ENCODE assay signal across 28 cellular contexts in the genomic region with DNA sequence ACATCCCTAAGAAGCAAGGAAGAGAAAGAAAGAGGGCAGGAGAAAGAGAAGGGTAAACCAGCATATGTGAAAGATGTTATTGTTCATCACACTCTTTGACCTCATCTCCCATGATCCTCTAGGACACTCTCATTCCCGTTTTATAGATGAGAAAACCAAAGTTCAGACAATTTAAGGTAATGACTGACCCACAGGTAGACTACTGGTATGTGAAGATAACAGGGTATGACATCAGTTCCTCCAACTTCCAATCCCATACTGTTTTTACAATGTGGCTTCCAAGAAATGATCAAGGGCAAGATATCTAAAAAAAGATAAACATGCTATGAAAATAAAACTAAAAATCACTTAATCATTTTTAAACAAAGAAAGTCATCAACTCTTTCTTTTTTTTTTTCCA.
"Had no signal": no experiment of that assay in that cellular context is flagged by ENCODE, and none has a peak within 500 bp of the region (broad histone marks: within the 10 kb centered on the region; RNA-seq: fewer than 3 reads in every experiment).

No MANE protein-coding gene starts in this region.

- H3K9me3 Mint-ChIP-seq: effector memory CD8-positive, alpha-beta T cell; naive thymus-derived CD8-positive, alpha-beta T cell; nephron progenitor cell; stimulated activated effector memory CD8-positive, alpha-beta T cell treated with anti-CD3 and anti-CD28 coated beads, Interleukin-12 subunit alpha, Interleukin-12 subunit beta, amount 100 ng/mL, for 72 hours; stimulated activated naive CD8-positive, alpha-beta T cell treated with anti-CD3 and anti-CD28 coated beads, Interleukin-15, Interleukin-2, amounts not matched to agents 100 ng/mL and 50 ng/mL, for 24 hours had no signal

- H3K27me3 Mint-ChIP-seq: effector memory CD8-positive, alpha-beta T cell; naive thymus-derived CD8-positive, alpha-beta T cell; stimulated activated naive CD8-positive, alpha-beta T cell treated with anti-CD3 and anti-CD28 coated beads, Interleukin-15, Interleukin-2, amounts not matched to agents 100 ng/mL and 50 ng/mL, for 24 hours had no signal

- H3K79me2 ChIP-seq: hepatocyte had no signal

- ATAC-seq: effector memory CD8-positive, alpha-beta T cell; esophagus mucosa; foreskin keratinocyte; gastroesophageal sphincter; heart left ventricle; left cardiac atrium; left lung; naive thymus-derived CD8-positive, alpha-beta T cell; psoas muscle; right cardiac atrium; stimulated activated effector memory CD8-positive, alpha-beta T cell treated with anti-CD3 and anti-CD28 coated beads, Interleukin-12 subunit alpha, Interleukin-12 subunit beta, amount 100 ng/mL, for 72 hours had no signal

- H3K4me3 ChIP-seq: gastroesophageal sphincter, heart left ventricle, hepatocyte, left lung, ovary, psoas muscle, sigmoid colon, thoracic aorta, tibial nerve, upper lobe of left lung had no signal

- H3K36me3 Mint-ChIP-seq: naive thymus-derived CD8-positive, alpha-beta T cell had no signal

- H3K4me3 Mint-ChIP-seq: effector memory CD8-positive, alpha-beta T cell; naive thymus-derived CD8-positive, alpha-beta T cell; nephron progenitor cell; stimulated activated effector memory CD8-positive, alpha-beta T cell treated with anti-CD3 and anti-CD28 coated beads, Interleukin-12 subunit alpha, Interleukin-12 subunit beta, amount 100 ng/mL, for 72 hours; stimulated activated naive CD8-positive, alpha-beta T cell treated with anti-CD3 and anti-CD28 coated beads, Interleukin-15, Interleukin-2, amounts not matched to agents 100 ng/mL and 50 ng/mL, for 24 hours had no signal

- H3K27ac Mint-ChIP-seq: effector memory CD8-positive, alpha-beta T cell; naive thymus-derived CD8-positive, alpha-beta T cell; nephron progenitor cell; stimulated activated effector memory CD8-positive, alpha-beta T cell treated with anti-CD3 and anti-CD28 coated beads, Interleukin-12 subunit alpha, Interleukin-12 subunit beta, amount 100 ng/mL, for 72 hours; stimulated activated naive CD8-positive, alpha-beta T cell treated with anti-CD3 and anti-CD28 coated beads, Interleukin-15, Interleukin-2, amounts not matched to agents 100 ng/mL and 50 ng/mL, for 24 hours had no signal

- H3K4me1 ChIP-seq: foreskin keratinocyte, gastroesophageal sphincter, left lung, psoas muscle, tibial nerve, upper lobe of left lung had no signal

- H3K4me2 ChIP-seq: hepatocyte had no signal

- H2AFZ ChIP-seq: hepatocyte had no signal

- H3K27ac ChIP-seq: epithelial cell of prostate, foreskin keratinocyte, gastroesophageal sphincter, heart left ventricle, hepatocyte, left lung, ovary, psoas muscle, sigmoid colon, thoracic aorta, tibial nerve, upper lobe of left lung had no signal

- H3K9me3 ChIP-seq: gastroesophageal sphincter, heart left ventricle, left lung, ovary, psoas muscle, sigmoid colon, thoracic aorta, upper lobe of left lung had no signal

- DNase-seq: cortex of kidney; effector memory CD8-positive, alpha-beta T cell; foreskin keratinocyte; heart left ventricle; left cardiac atrium; left lung; mesenchymal stem cell; naive thymus-derived CD8-positive, alpha-beta T cell; nephron progenitor cell; occipital lobe; ovary; posterior cingulate gyrus; psoas muscle; right cardiac atrium; sigmoid colon; stimulated activated CD4-positive, alpha-beta T cell treated with anti-CD3 and anti-CD28 coated beads, Interleukin-2, amount 100 ng/mL, for 24 hours; stimulated activated CD4-positive, alpha-beta T cell treated with anti-CD3 and anti-CD28 coated beads, Interleukin-4, amount 100 ng/mL, for 24 hours; upper lobe of left lung had no signal

- H3K27me3 ChIP-seq: foreskin keratinocyte, gastroesophageal sphincter, heart left ventricle, hepatocyte, left lung, ovary, sigmoid colon, tibial nerve, upper lobe of left lung had no signal

- FAIRE-seq: islet of Langerhans, urothelium cell line had no signal

- H3K36me3 ChIP-seq: gastroesophageal sphincter, heart left ventricle, left lung, ovary, sigmoid colon, thoracic aorta, tibial nerve, upper lobe of left lung had no signal
